Comparison of ENCODE assay signal across 8 cellular contexts in genomic region chr1:226082959-226083302, GRCh38. TPM values are rescaled to one million over a fixed set of nuclear protein-coding genes. Genes with fewer than 3 reads are reported as not detected.
A peak's percentile ranks its signal among the peaks of the same experiment; 100 is the strongest.
DNase-seq lines count a peak whose midpoint lies in the region; ATAC-seq and TF ChIP-seq lines count a peak whose summit lies in the region.

No MANE protein-coding gene starts in this region.

- H2BK12ac ChIP-seq in mesenchymal stem cell (ENCODE audit: low read length in 2 of 2), result peak overlapping the region in 1 of 2 experiments; percentile 59

- ATAC-seq in GM18502 (IDR thresholded peaks at IDR 0.05; ENCODE audit: poor library complexity, unreplicated experiment), result peak; percentile 24
- peak; percentile 22 for ATAC-seq in HG02981 (IDR thresholded peaks at IDR 0.05; ENCODE audit: unreplicated experiment)
- ATAC-seq in upper lobe of right lung, result peak; percentile 84

- POLR2A ChIA-PET in A673 (lab: Charles Lee; ENCODE audit: low non-redundant PET), result no interaction called here
- POLR2A ChIA-PET in RWPE1 (lab: Yijun Ruan, JAX; ENCODE audit: low non-redundant PET), result interaction anchor here (0.8 to 1.4 kb wide), 7 partner anchors 8 to 45 kb away, joined by 3 to 5 read pairs (median 4); no protein-coding TSS in a partner anchor

- peak overlapping the region; percentile 82 for H4K91ac ChIP-seq in mesenchymal stem cell (ENCODE audit: low read length)

- peak overlapping the region; percentile 91 for H2AFZ ChIP-seq in mesenchymal stem cell (ENCODE audit: low read depth, low read length)

- H2AK5ac ChIP-seq in mesenchymal stem cell (ENCODE audit: low read length, severe bottlenecking), result no peak overlapping the region

- 1% methylated on average over 23 of the region's 23 CpGs for WGBS in mesenchymal stem cell

- peak overlapping the region in 1 of 2 experiments; percentile 79 for H3K14ac ChIP-seq in mesenchymal stem cell (ENCODE audit: low read length in 2 of 2)

- H3K27ac ChIP-seq in A673 (ENCODE audit: low read depth, low read length, poor library complexity, severe bottlenecking), result peak overlapping the region; percentile 76
- peak overlapping the region; percentile 84 for H3K27ac ChIP-seq in RWPE1
- no peak overlapping the region for H3K27ac ChIP-seq in mesenchymal stem cell (ENCODE audit: low read length, poor library complexity, severe bottlenecking)
- H3K27ac ChIP-seq in upper lobe of right lung, result peak overlapping the region; percentile 65

- no peaks in the 10 kb centered on the region for H3K27me3 ChIP-seq in A673 (replicated peaks; ENCODE audit: insufficient read depth, low read depth, low read length, poor library complexity)
- no peaks in the 10 kb centered on the region for H3K27me3 ChIP-seq in mesenchymal stem cell (ENCODE audit: control insufficient read depth in 1 of 2, insufficient read depth in 1 of 2, low read length in 2 of 2)
- H3K27me3 ChIP-seq in upper lobe of right lung, result no peaks in the 10 kb centered on the region

- CTCF ChIA-PET in A673 (lab: Charles Lee) (interaction anchor here (2.1 kb wide), 1 partner anchor 18 kb away, joined by 8 read pairs; no protein-coding TSS in a partner anchor), RWPE1 (lab: Yijun Ruan, JAX) (interaction anchor here (0.6 to 2.0 kb wide), 4 partner anchors 18 to 86 kb away, joined by 4 to 11 read pairs (median 6); no protein-coding TSS in a partner anchor)

- H2BK120ac ChIP-seq in mesenchymal stem cell (ENCODE audit: low read depth, low read length), result peak overlapping the region; percentile 44

- H3K9ac ChIP-seq in mesenchymal stem cell (ENCODE audit: low read length), result peak overlapping the region; percentile 84

- H3K36me3 ChIP-seq in A673 (ENCODE audit: insufficient read depth, low read length, poor library complexity, severe bottlenecking), result no peaks in the 10 kb centered on the region
- no peaks in the 10 kb centered on the region for H3K36me3 ChIP-seq in mesenchymal stem cell (ENCODE audit: control insufficient read depth in 1 of 2, insufficient read depth in 2 of 2, low read depth in 1 of 2, low read length in 2 of 2)
- no peaks in the 10 kb centered on the region for H3K36me3 ChIP-seq in upper lobe of right lung

- intact Hi-C loops in A673 (cut with micrococcal nuclease; ENCODE audit: unreplicated experiment) (loop anchor here (5.0 kb wide), 1 partner anchor 39 kb away; no protein-coding TSS in a partner anchor), upper lobe of right lung (cut with DNase I) (no loop called here)

- peak overlapping the region; percentile 73 for H3K4me2 ChIP-seq in mesenchymal stem cell (ENCODE audit: low read length, poor library complexity, severe bottlenecking)

- no TSS peak for BruUV-seq in A673 (replicated peaks; lab: Mats Ljungman, UMichigan)

- H3K4me3 ChIP-seq in A673 (ENCODE audit: low read depth, low read length, poor library complexity, severe bottlenecking) (peak overlapping the region; percentile 77), mesenchymal stem cell (ENCODE audit: insufficient read depth in 1 of 2, low read depth in 1 of 2, low read length in 2 of 2) (peak overlapping the region; percentile 68 to 86), upper lobe of right lung (peak overlapping the region; percentile 88)

- peak overlapping the region; percentile 85 for H4K8ac ChIP-seq in mesenchymal stem cell (ENCODE audit: low read length)

- H3K4me1 ChIP-seq in A673 (ENCODE audit: insufficient read depth, low read length, poor library complexity, severe bottlenecking) (peaks cover 5% of the 10 kb centered on the region), mesenchymal stem cell (ENCODE audit: control insufficient read depth, insufficient read depth, low read depth, low read length) (peaks cover 10% of the 10 kb centered on the region), upper lobe of right lung (peaks cover 7% of the 10 kb centered on the region)

- DNase-seq in A673 (ENCODE audit: low spot score), result no peak
- no peak for DNase-seq in RWPE1 (ENCODE audit: low spot score)
- peak; percentile 82 for DNase-seq in ecto neural progenitor cell (ENCODE audit: low spot score)
- peak; percentile 67 for DNase-seq in mesenchymal stem cell
- peak; percentile 86 for DNase-seq in upper lobe of right lung
- no peak for DNase-seq in GM20000 (ENCODE audit: low spot score)

- no peak overlapping the region for H3K23ac ChIP-seq in mesenchymal stem cell (ENCODE audit: low read length in 2 of 2)

- no peak overlapping the region for H2BK15ac ChIP-seq in mesenchymal stem cell (ENCODE audit: low read depth, poor library complexity, severe bottlenecking)

- no peaks in the 10 kb centered on the region for H3K79me1 ChIP-seq in mesenchymal stem cell (replicated peaks; ENCODE audit: low read length, poor library complexity, severe bottlenecking)

- peak overlapping the region; percentile 32 to 46 for H3K4ac ChIP-seq in mesenchymal stem cell (ENCODE audit: low read depth in 1 of 2, low read length in 2 of 2)

- H2BK5ac ChIP-seq in mesenchymal stem cell (ENCODE audit: low read depth, low read length, poor library complexity, severe bottlenecking), result no peak overlapping the region

- TF ChIP-seq CTCF in A673 (conservative IDR thresholded peaks at IDR 0.05; ENCODE audit: low read depth, low read length) (no peak), RWPE1 (conservative IDR thresholded peaks at IDR 0.05; ENCODE audit: low read depth) (no peak), upper lobe of right lung (IDR thresholded peaks at IDR 0.05) (no peak), GM20000 (IDR thresholded peaks at IDR 0.05; ENCODE audit: extremely low read depth, missing control alignments) (no peak)

- no peaks in the 10 kb centered on the region for H3K9me3 ChIP-seq in A673 (ENCODE audit: low read depth, low read length, poor library complexity, severe bottlenecking)
- H3K9me3 ChIP-seq in mesenchymal stem cell (ENCODE audit: control insufficient read depth, low read length), result no peaks in the 10 kb centered on the region
- H3K9me3 ChIP-seq in upper lobe of right lung, result no peaks in the 10 kb centered on the region

- H3K18ac ChIP-seq in mesenchymal stem cell (ENCODE audit: low read depth in 1 of 2, low read length in 2 of 2), result peak overlapping the region; percentile 23 to 84

RNA-seq across cellular contexts. Expression of gene H3-3A, which starts 20.4 kb away (rescaled TPM):
- total RNA-seq in A673 (2021) (638 and 640 TPM in 2 replicates), upper lobe of right lung (435 TPM)
- 591 TPM for polyA plus RNA-seq in mesenchymal stem cell (2013, experiment 1 of 2)
- polyA plus RNA-seq in mesenchymal stem cell (2013, experiment 2 of 2), result 615 TPM

Comparison
In these comparisons a context has a peak if more than half of its experiments do, and no peak if none do; other contexts are left out.
1. DNase-seq: peak in ecto neural progenitor cell (single experiment), mesenchymal stem cell (single experiment) and upper lobe of right lung (single experiment); none in A673 (single experiment), RWPE1 (single experiment) and GM20000 (single experiment).
2. ATAC-seq: peak in every context shown above with its lines; median percentile 84 in upper lobe of right lung; 24 in GM18502; 22 in HG02981.
3. Peak in every context shown above with its lines, with median percentiles within 50 percentile points of each other: H3K4me3 ChIP-seq.